In genomic region chr6:48109902-48110301, GRCh38 we compare ENCODE assay signal across 13 cellular contexts. TPM values are rescaled to one million over a fixed set of nuclear protein-coding genes. Genes with fewer than 3 reads are reported as not detected.
DNase-seq lines count a peak whose midpoint lies in the region; ATAC-seq and TF ChIP-seq lines count a peak whose summit lies in the region.
"Had no signal": no experiment of that assay in that cellular context is flagged by ENCODE, and none has a peak within 500 bp of the region (broad histone marks: within the 10 kb centered on the region; RNA-seq: fewer than 3 reads in every experiment).

No MANE protein-coding gene starts in this region.

- no peak for TF ChIP-seq CTCF in heart right ventricle (IDR thresholded peaks at IDR 0.05)
- TF ChIP-seq CTCF in right atrium auricular region (IDR thresholded peaks at IDR 0.05): no peak
- no peak for TF ChIP-seq CTCF in thoracic aorta (IDR thresholded peaks at IDR 0.05)
- no peak for TF ChIP-seq CTCF in ascending aorta (IDR thresholded peaks at IDR 0.05)

- H3K4me1 ChIP-seq in heart right ventricle (peaks cover 0 to 15% (median 0%) of the 10 kb centered on the region in 9 donors), right atrium auricular region (no peaks in the 10 kb centered on the region), iPS DF 6.9 (ENCODE audit: control insufficient read depth, insufficient read depth, low read length) (peaks cover 1% of the 10 kb centered on the region; the same call in 1 of the 2 replicates), thoracic aorta (ENCODE audit: control insufficient read depth in 1 of 2, low read depth in 2 of 2) (no peaks in the 10 kb centered on the region), ascending aorta (no peaks in the 10 kb centered on the region)
- H3K4me1 ChIP-seq: vagina had no signal

- H3K9me3 ChIP-seq in heart right ventricle (no peaks in the 10 kb centered on the region), right atrium auricular region (no peaks in the 10 kb centered on the region), iPS DF 6.9 (ENCODE audit: control insufficient read depth, insufficient read depth, low read length) (no peaks in the 10 kb centered on the region), thoracic aorta (no peaks in the 10 kb centered on the region), ascending aorta (no peaks in the 10 kb centered on the region)
- H3K9me3 ChIP-seq: vagina had no signal

- 80 to 83% methylated on average over 3 of the region's 3 CpGs for WGBS in heart right ventricle, 2 donors
- WGBS in iPS DF 6.9 (ENCODE audit: insufficient coverage, insufficient read length): no CpG with 5 or more reads among the region's 3 CpGs

- H3K4me3 ChIP-seq in heart right ventricle (peak overlapping the region in 9 of 10 donors; percentile 2 to 56 (median 41)), right atrium auricular region (peak overlapping the region in 1 of 2 donors; percentile 18), iPS DF 6.9 (ENCODE audit: low read length) (peak overlapping the region; percentile 35; the same call in 1 of the 2 replicates), thoracic aorta (peak overlapping the region; percentile 57), ascending aorta (peak overlapping the region in 1 of 2 donors; percentile 5)

- H3K27ac ChIP-seq in heart right ventricle (peak overlapping the region in 6 of 10 donors; percentile 14 to 83 (median 50)), right atrium auricular region (no peak overlapping the region), iPS DF 6.9 (ENCODE audit: low read length) (no peak overlapping the region), thoracic aorta (peak overlapping the region in 1 of 2 donors; percentile 2), ascending aorta (no peak overlapping the region)
- H3K27ac ChIP-seq: vagina had no signal

- H3K36me3 ChIP-seq in heart right ventricle (no peaks in the 10 kb centered on the region), right atrium auricular region (no peaks in the 10 kb centered on the region), iPS DF 6.9 (ENCODE audit: control insufficient read depth, insufficient read depth, low read length) (no peaks in the 10 kb centered on the region), thoracic aorta (no peaks in the 10 kb centered on the region), ascending aorta (no peaks in the 10 kb centered on the region)
- H3K36me3 ChIP-seq: vagina had no signal

- DNase-seq in heart right ventricle (no peak), right atrium auricular region (ENCODE audit: low spot score) (no peak), astrocyte of the hippocampus (ENCODE audit: low read depth, low spot score) (peak; percentile 23), iPS DF 6.9 (ENCODE audit: low read depth, low spot score) (no peak), thoracic aorta (ENCODE audit: low spot score) (no peak), ascending aorta (ENCODE audit: low spot score in 2 of 2) (no peak), cerebellar cortex (ENCODE audit: low spot score) (no peak), ureter (ENCODE audit: low spot score) (no peak)
- DNase-seq: activated CD4-positive, alpha-beta T cell treated with anti-CD3 and anti-CD28 coated beads, Interleukin-2, amount 50 U/mL, for 48 hours; AML-193; naive B cell; NCI-H2171 had no signal

- ATAC-seq in heart right ventricle (no peak), thoracic aorta (ENCODE audit: insufficient number of reproducible peaks, low FRiP score, low read depth) (no peak)

- no peaks in the 10 kb centered on the region for H3K27me3 ChIP-seq in heart right ventricle
- no peaks in the 10 kb centered on the region for H3K27me3 ChIP-seq in right atrium auricular region
- no peaks in the 10 kb centered on the region for H3K27me3 ChIP-seq in iPS DF 6.9 (ENCODE audit: control insufficient read depth, insufficient read depth, low read length)
- H3K27me3 ChIP-seq in thoracic aorta (replicated peaks; ENCODE audit: insufficient read depth): no peaks in the 10 kb centered on the region
- no peaks in the 10 kb centered on the region for H3K27me3 ChIP-seq in ascending aorta
- H3K27me3 ChIP-seq: vagina had no signal

- intact Hi-C loops in heart right ventricle (cut with DNase I) (no loop called here), ascending aorta (cut with DNase I) (no loop called here)

RNA-seq across cellular contexts. Expression of gene PTCHD4, which starts 1.1 kb away (rescaled TPM):
- total RNA-seq in heart right ventricle: 1 to 10 TPM in 2 of 10 donors, under 1 TPM in 8; 0.23 to 1.0 (median 0.64) TPM
- under 1 TPM; 0.01 to 0.15 TPM for polyA plus RNA-seq in heart right ventricle
- total RNA-seq in right atrium auricular region: 1 to 10 TPM in 1 of 2 donors, under 1 TPM in 1; 0.51 to 1.0 TPM
- total RNA-seq in thoracic aorta: 1 to 10 TPM; 2.7 to 4.9 TPM
- 0.32 TPM for total RNA-seq in ascending aorta
- 1.1 TPM for total RNA-seq in ureter
- total RNA-seq: vagina had no signal

Comparison
In these comparisons a context has a peak if more than half of its experiments do, and no peak if none do; other contexts are left out.
1. H3K27ac ChIP-seq: peak in heart right ventricle (6 of 10); none in right atrium auricular region (0 of 2), iPS DF 6.9 (single experiment) and ascending aorta (0 of 2).